13 cellular contexts compared by ENCODE assay signal in genomic region chr20:24303393-24303792, GRCh38.
DNase-seq lines count a peak whose midpoint lies in the region; ATAC-seq and TF ChIP-seq lines count a peak whose summit lies in the region.
"Had no signal": no experiment of that assay in that cellular context is flagged by ENCODE, and none has a peak within 500 bp of the region (broad histone marks: within the 10 kb centered on the region; RNA-seq: fewer than 3 reads in every experiment).

No MANE protein-coding gene starts in this region.

- DNase-seq in AG09309 (ENCODE audit: low read depth) (no peak), EH (ENCODE audit: low read depth) (peak; percentile 14), RPMI8226 (peak; percentile 19), head of caudate nucleus (peak in 34 of 42 donors; percentile 18 to 78 (median 54)), NCI-H1092 (lab: John Stamatoyannopoulos, UW) (no peak), adrenal gland (no peak)
- DNase-seq in activated T-cell treated with anti-CD3 and anti-CD28 coated beads, Interleukin-2, amount 50 U/mL, for 48 hours = no peak
- DNase-seq: COR-L47, cortex of kidney, NCI-H1694 treated with DMSO at 0.1 percent for 48 hours, T-helper 9 cell had no signal

- no peaks in the 10 kb centered on the region for H3K27me3 ChIP-seq in adrenal gland

- no peak for TF ChIP-seq POLR2A in adrenal gland (IDR thresholded peaks at IDR 0.05)

- no peak for ATAC-seq in GM21390 (IDR thresholded peaks at IDR 0.05; ENCODE audit: unreplicated experiment)
- ATAC-seq: left lobe of liver had no signal

- 62 to 82% (median 71%) methylated on average over 7 of the region's 7 CpGs for WGBS in adrenal gland, 4 donors

- intact Hi-C loops in head of caudate nucleus (cut with DNase I) (loop anchor here (5.0 kb wide), 1 partner anchor 479 kb away; no protein-coding TSS in a partner anchor), adrenal gland (cut with DNase I) (no loop called here)

- H3K4me3 ChIP-seq in AG09309 (ENCODE audit: control insufficient read depth, low read depth, low read length) = no peak overlapping the region
- no peak overlapping the region for H3K4me3 ChIP-seq in adrenal gland

- H3K36me3 ChIP-seq in adrenal gland (replicated peaks in 1 of 2) = no peaks in the 10 kb centered on the region

- TF ChIP-seq CTCF in AG09309 (IDR thresholded peaks at IDR 0.05; ENCODE audit: control insufficient read depth, insufficient read depth, low read depth, low read length, missing control alignments) (peak; percentile 38), adrenal gland (IDR thresholded peaks at IDR 0.05) (no peak)

- H3K9me3 ChIP-seq in adrenal gland (replicated peaks in 1 of 3) = no peaks in the 10 kb centered on the region

- H3K4me1 ChIP-seq in adrenal gland (replicated peaks in 1 of 2) = no peaks in the 10 kb centered on the region

- no peak overlapping the region for H3K27ac ChIP-seq in adrenal gland

Comparison
In these comparisons a context has a peak if more than half of its experiments do, and no peak if none do; other contexts are left out.
1. DNase-seq: peak in EH (single experiment), RPMI8226 (single experiment) and head of caudate nucleus (34 of 42); none in AG09309 (single experiment), NCI-H1092 (single experiment), adrenal gland (0 of 7) and activated T-cell treated with anti-CD3 and anti-CD28 coated beads, Interleukin-2, amount 50 U/mL, for 48 hours (0 of 2).